Comparison of ENCODE assay signal across 18 cellular contexts in genomic region chr3:28207000-28207733, GRCh38.
"Had no signal": no experiment of that assay in that cellular context is flagged by ENCODE, and none has a peak within 500 bp of the region (broad histone marks: within the 10 kb centered on the region; RNA-seq: fewer than 3 reads in every experiment).

No MANE protein-coding gene starts in this region.

- FAIRE-seq: islet of Langerhans, pancreas had no signal

- H3K27me3 ChIP-seq: brain microvascular endothelial cell, gastrocnemius medialis, heart left ventricle, pancreas, thyroid gland had no signal

- H3K27ac ChIP-seq: brain microvascular endothelial cell, gastrocnemius medialis, heart left ventricle, pancreas, thyroid gland, WERI-Rb-1 had no signal

- H3K36me3 ChIP-seq: brain microvascular endothelial cell, gastrocnemius medialis, heart left ventricle, pancreas, thyroid gland, WERI-Rb-1 had no signal

- H3K9me3 ChIP-seq: gastrocnemius medialis, pancreas, thyroid gland had no signal

- H3K4me3 ChIP-seq: gastrocnemius medialis, pancreas, thyroid gland had no signal

- ATAC-seq: gastrocnemius medialis; left colon; pancreas; stimulated activated memory B cell treated with anti-CD40 and anti-IgM and Interleukin-4, amounts not matched to agents 10 μg/mL and 1 μg/mL and 100 μg/mL, for 72 hours; T-helper 17 cell had no signal

- H3K27me3 Mint-ChIP-seq: dendritic cell treated with granulocyte-macrophage colony-stimulating factor and Interleukin-4, amounts not matched to agents 40 ng/mL and 50 ng/mL, for 4 days; T-helper 17 cell had no signal

- H3K4me1 ChIP-seq: gastrocnemius medialis, heart left ventricle, pancreas, thyroid gland had no signal

- H3K9me3 Mint-ChIP-seq: dendritic cell treated with granulocyte-macrophage colony-stimulating factor and Interleukin-4, amounts not matched to agents 40 ng/mL and 50 ng/mL, for 4 days; stimulated activated memory B cell treated with anti-CD40 and anti-IgM and Interleukin-4, amounts not matched to agents 10 μg/mL and 1 μg/mL and 100 μg/mL, for 72 hours had no signal

- DNase-seq: activated CD4-positive, alpha-beta T cell treated with anti-CD3 and anti-CD28 coated beads, Interleukin-2, amount 50 U/mL, for 48 hours; activated CD8-positive, alpha-beta memory T cell treated with anti-CD3 and anti-CD28 coated beads, Interleukin-2, amount 50 U/mL, for 4 hours; activated naive CD4-positive, alpha-beta T cell treated with Interleukin-2 at 50 U/mL for 16 hours; anterior cingulate cortex; brain microvascular endothelial cell; cerebellar nuclear complex; effector memory CD4-positive, alpha-beta T cell; gastrocnemius medialis; heart left ventricle; left colon; midbrain; pancreas; T-helper 17 cell; thyroid gland; WERI-Rb-1 had no signal

- H3K36me3 Mint-ChIP-seq: stimulated activated memory B cell treated with anti-CD40 and anti-IgM and Interleukin-4, amounts not matched to agents 10 μg/mL and 1 μg/mL and 100 μg/mL, for 72 hours had no signal

- H3K27ac Mint-ChIP-seq: dendritic cell treated with granulocyte-macrophage colony-stimulating factor and Interleukin-4, amounts not matched to agents 40 ng/mL and 50 ng/mL, for 4 days; stimulated activated memory B cell treated with anti-CD40 and anti-IgM and Interleukin-4, amounts not matched to agents 10 μg/mL and 1 μg/mL and 100 μg/mL, for 72 hours; T-helper 17 cell had no signal

- H3K4me3 Mint-ChIP-seq: dendritic cell treated with granulocyte-macrophage colony-stimulating factor and Interleukin-4, amounts not matched to agents 40 ng/mL and 50 ng/mL, for 4 days; stimulated activated memory B cell treated with anti-CD40 and anti-IgM and Interleukin-4, amounts not matched to agents 10 μg/mL and 1 μg/mL and 100 μg/mL, for 72 hours; T-helper 17 cell had no signal
